8 cellular contexts compared by ENCODE assay signal in the genomic region with DNA sequence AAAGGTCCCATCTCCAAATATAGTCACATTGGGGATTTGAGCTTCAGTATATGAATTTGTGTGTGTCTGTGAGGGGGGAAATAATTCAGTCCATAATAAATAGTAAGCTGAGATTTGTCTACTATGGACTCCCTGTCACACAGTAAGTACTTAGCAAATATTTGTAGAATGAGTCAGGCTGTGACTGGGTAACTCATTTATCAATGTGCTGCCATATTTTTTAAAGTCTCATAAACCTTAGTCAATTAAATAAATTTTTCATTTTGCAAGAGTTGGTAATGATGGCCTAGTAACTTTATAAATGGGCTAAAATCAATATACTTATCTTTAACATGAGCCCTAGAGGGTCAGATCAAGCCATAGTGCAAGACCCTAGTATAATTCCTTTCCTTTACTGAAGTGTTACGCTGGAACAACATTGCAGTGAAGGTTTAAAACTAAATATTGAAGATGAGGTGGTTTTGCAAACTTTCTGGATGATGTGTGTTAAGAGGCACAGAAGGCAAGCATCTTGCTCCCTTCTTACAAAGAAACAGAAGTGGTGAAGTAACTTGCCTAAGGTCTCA.
DNase-seq lines count a peak whose midpoint lies in the region; ATAC-seq and TF ChIP-seq lines count a peak whose summit lies in the region.

No MANE protein-coding gene starts in this region.

- no peak for TF ChIP-seq POLR2A in body of pancreas (IDR thresholded peaks at IDR 0.05)

- H3K9ac ChIP-seq in mesenchymal stem cell (ENCODE audit: low read length) = no peak overlapping the region

- H2AK5ac ChIP-seq in mesenchymal stem cell (ENCODE audit: low read length, severe bottlenecking) = no peak overlapping the region

- no peak overlapping the region for H2AFZ ChIP-seq in mesenchymal stem cell (ENCODE audit: low read depth, low read length)

- no peak overlapping the region for H4K8ac ChIP-seq in mesenchymal stem cell (ENCODE audit: low read length)

- H3K9me3 ChIP-seq in body of pancreas = no peaks in the 10 kb centered on the region
- no peaks in the 10 kb centered on the region for H3K9me3 ChIP-seq in mesenchymal stem cell (ENCODE audit: control insufficient read depth, low read length)

- no peak overlapping the region for H3K18ac ChIP-seq in mesenchymal stem cell (ENCODE audit: low read depth in 1 of 2, low read length in 2 of 2)

- DNase-seq in M059J (ENCODE audit: low read depth) (peak; percentile 80), body of pancreas (no peak), mesenchymal stem cell (peak; percentile 58), head of caudate nucleus (no peak), KG1 (lab: John Stamatoyannopoulos, UW) (no peak)
- no peak for DNase-seq in NK-92 treated with Interleukin-12 subunit alpha and Interleukin-12 subunit beta, amount 100 ng/mL, for 24 hours (lab: John Stamatoyannopoulos, UW)

- TF ChIP-seq CTCF in C4-2B (conservative IDR thresholded peaks at IDR 0.05) (no peak), body of pancreas (IDR thresholded peaks at IDR 0.05) (no peak)

- H3K36me3 ChIP-seq in body of pancreas (replicated peaks in 1 of 2; ENCODE audit: insufficient read depth in 1 of 2, low read depth in 2 of 2) (no peaks in the 10 kb centered on the region), mesenchymal stem cell (ENCODE audit: control insufficient read depth in 1 of 2, insufficient read depth in 2 of 2, low read depth in 1 of 2, low read length in 2 of 2) (no peaks in the 10 kb centered on the region)

- ATAC-seq in body of pancreas (peak; percentile 88), HG03039 (IDR thresholded peaks at IDR 0.05; ENCODE audit: unreplicated experiment) (no peak)

- 0 to 4% methylated on average over 1 of the region's 1 CpG for WGBS in body of pancreas, 2 donors
- WGBS in mesenchymal stem cell = 0% methylated on average over 1 of the region's 1 CpG

- no peaks in the 10 kb centered on the region for H3K79me1 ChIP-seq in mesenchymal stem cell (replicated peaks; ENCODE audit: low read length, poor library complexity, severe bottlenecking)

- no peak overlapping the region for H3K4ac ChIP-seq in mesenchymal stem cell (ENCODE audit: low read depth in 1 of 2, low read length in 2 of 2)

- H3K27ac ChIP-seq in C4-2B (peak overlapping the region; percentile 77; the same call in 1 of the 2 replicates), body of pancreas (peak overlapping the region in 3 of 4 donors; percentile 47 to 65 (median 49)), mesenchymal stem cell (ENCODE audit: low read length, poor library complexity, severe bottlenecking) (peak overlapping the region; percentile 94)

- no peak overlapping the region for H3K14ac ChIP-seq in mesenchymal stem cell (ENCODE audit: low read length in 2 of 2)

- peaks cover 17% of the 10 kb centered on the region for H3K4me1 ChIP-seq in body of pancreas
- H3K4me1 ChIP-seq in mesenchymal stem cell (ENCODE audit: control insufficient read depth, insufficient read depth, low read depth, low read length) = peaks cover 5% of the 10 kb centered on the region

- H3K4me3 ChIP-seq in body of pancreas (no peak overlapping the region), mesenchymal stem cell (ENCODE audit: insufficient read depth in 1 of 2, low read depth in 1 of 2, low read length in 2 of 2) (no peak overlapping the region)

- H3K27me3 ChIP-seq in body of pancreas (no peaks in the 10 kb centered on the region), mesenchymal stem cell (ENCODE audit: control insufficient read depth in 1 of 2, insufficient read depth in 1 of 2, low read length in 2 of 2) (no peaks in the 10 kb centered on the region)

- no peak overlapping the region for H3K4me2 ChIP-seq in mesenchymal stem cell (ENCODE audit: low read length, poor library complexity, severe bottlenecking)

- H2BK5ac ChIP-seq in mesenchymal stem cell (ENCODE audit: low read depth, low read length, poor library complexity, severe bottlenecking) = peak overlapping the region; percentile 39

- H2BK120ac ChIP-seq in mesenchymal stem cell (ENCODE audit: low read depth, low read length) = no peak overlapping the region

- peak overlapping the region in 1 of 2 experiments; percentile 67 for H2BK12ac ChIP-seq in mesenchymal stem cell (ENCODE audit: low read length in 2 of 2)

- H3K23ac ChIP-seq in mesenchymal stem cell (ENCODE audit: low read length in 2 of 2) = no peak overlapping the region

- intact Hi-C loops in body of pancreas (cut with DNase I) (no loop called here), head of caudate nucleus (cut with DNase I) (no loop called here)

- no peak overlapping the region for H4K91ac ChIP-seq in mesenchymal stem cell (ENCODE audit: low read length)

- no peak overlapping the region for H2BK15ac ChIP-seq in mesenchymal stem cell (ENCODE audit: low read depth, poor library complexity, severe bottlenecking)

Comparison
In these comparisons a context has a peak if more than half of its experiments do, and no peak if none do; other contexts are left out.
1. DNase-seq: peak in M059J (single experiment) and mesenchymal stem cell (single experiment); none in body of pancreas (0 of 4), head of caudate nucleus (0 of 42), NK-92 treated with Interleukin-12 subunit alpha and Interleukin-12 subunit beta, amount 100 ng/mL, for 24 hours (single experiment) and KG1 (single experiment).
2. Peak in every context shown above with its lines, with median percentiles within 50 percentile points of each other: H3K27ac ChIP-seq.